Comparison of ENCODE assay signal across 29 cellular contexts in genomic region chrX:94455782-94456181, GRCh38.
"Had no signal": no experiment of that assay in that cellular context is flagged by ENCODE, and none has a peak within 500 bp of the region (broad histone marks: within the 10 kb centered on the region; RNA-seq: fewer than 3 reads in every experiment).

No MANE protein-coding gene starts in this region.

- H3K4me3 ChIP-seq: body of pancreas, Peyer's patch, SJCRH30 had no signal

- FAIRE-seq: bronchial epithelial cell had no signal

- H3K4me1 ChIP-seq: body of pancreas, Peyer's patch, SJCRH30 had no signal

- H3K9ac ChIP-seq: SK-N-SH had no signal

- DNase-seq: activated CD4-positive, alpha-beta T cell treated with anti-CD3 and anti-CD28 coated beads for 4 hours; activated CD8-positive, alpha-beta memory T cell treated with anti-CD3 and anti-CD28 coated beads, Interleukin-2, amount 50 U/mL, for 48 hours; activated CD8-positive, alpha-beta T cell treated with anti-CD3 and anti-CD28 coated beads, Interleukin-2, amount 10 ng/mL, durations not matched to agents 7 days and 5 days; activated effector memory CD4-positive, alpha-beta T cell treated with Interleukin-2 at 50 U/mL for 16 hours; activated naive CD4-positive, alpha-beta T cell; activated T-cell treated with anti-CD3 and anti-CD28 coated beads, Interleukin-2, amount 50 U/mL, for 1 hour; aorta; body of pancreas; central memory CD4-positive, alpha-beta T cell; Karpas-422; MM.1S; NCI-H1105; NCI-H1436 treated with DMSO at 0.1 percent for 48 hours; NCI-H1930; NCI-H2171; NCI-H2227 treated with DMSO at 0.1 percent for 48 hours; NCI-H446 treated with DMSO at 0.1 percent for 48 hours; NCI-H526; NCI-H774; NK-92 treated with Interleukin-12 subunit alpha and Interleukin-12 subunit beta, amount 100 ng/mL, for 24 hours; Peyer's patch; Right ventricle myocardium superior; SJCRH30; SK-N-SH; T-helper 1 cell; WERI-Rb-1 had no signal

- H3K4me2 ChIP-seq: SK-N-SH had no signal

- H3K36me3 ChIP-seq: Peyer's patch, SJCRH30, WERI-Rb-1 had no signal

- ATAC-seq: activated CD4-positive, CD25-positive, alpha-beta regulatory T cell treated with anti-CD3 and anti-CD28 coated beads, Interleukin-2, amount 50 U/mL, for 24 hours; activated CD8-positive, alpha-beta T cell treated with anti-CD3 and anti-CD28 coated beads, Interleukin-2, amount 10 ng/mL, durations not matched to agents 7 days and 5 days; body of pancreas had no signal

- H3K27me3 ChIP-seq: body of pancreas, Peyer's patch, SJCRH30 had no signal

- H3K27ac ChIP-seq: body of pancreas, Peyer's patch, RWPE1, SJCRH30, WERI-Rb-1 had no signal

- H3K9me3 ChIP-seq: body of pancreas, Peyer's patch, SJCRH30, SK-N-SH had no signal
